25 cellular contexts compared by ENCODE assay signal in the genomic region with DNA sequence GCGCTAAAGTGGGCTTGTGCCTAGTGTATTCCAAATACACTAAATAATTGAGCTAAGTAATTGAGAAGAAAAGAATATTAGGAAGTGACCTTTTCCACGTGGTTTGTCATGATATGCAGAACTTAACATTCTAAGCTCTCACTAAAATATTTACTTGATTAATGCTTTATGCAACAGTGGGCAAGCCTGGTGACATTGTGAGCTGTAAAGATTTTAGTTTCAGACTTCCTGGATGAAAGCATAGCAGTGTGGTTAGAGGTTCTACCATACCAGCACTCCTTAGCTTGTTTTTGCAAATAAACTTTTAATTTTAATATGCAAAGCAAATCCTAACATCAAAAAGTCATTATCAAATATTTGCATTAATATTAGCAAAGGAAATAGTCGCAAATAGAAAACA.
"Had no signal": no experiment of that assay in that cellular context is flagged by ENCODE, and none has a peak within 500 bp of the region (broad histone marks: within the 10 kb centered on the region; RNA-seq: fewer than 3 reads in every experiment).

No MANE protein-coding gene starts in this region.

- FAIRE-seq: endothelial cell of umbilical vein, small intestine, TTC549 had no signal

- DNase-seq: activated CD4-positive, alpha-beta T cell treated with anti-CD3 and anti-CD28 coated beads for 4 hours; activated CD4-positive, alpha-beta T cell treated with anti-CD3 and anti-CD28 coated beads, Interleukin-2, amount 50 U/mL, for 4 hours; activated naive CD4-positive, alpha-beta T cell treated with Interleukin-2 at 50 U/mL for 16 hours; activated naive CD8-positive, alpha-beta T cell treated with anti-CD3 and anti-CD28 coated beads for 36 hours; activated T-cell treated with anti-CD3 and anti-CD28 coated beads for 4 hours; activated T-cell treated with anti-CD3 and anti-CD28 coated beads, Interleukin-2, amount 50 U/mL, for 72 hours; adrenal gland; aorta; brain microvascular endothelial cell; cortex of kidney; heart right ventricle; left ventricle myocardium inferior; mucosa of descending colon; nephron progenitor cell; sigmoid colon; small intestine; stimulated activated CD4-positive, alpha-beta T cell treated with anti-CD3 and anti-CD28 coated beads, Interleukin-4, amount 100 ng/mL, for 24 hours; stimulated activated naive CD8-positive, alpha-beta T cell treated with anti-CD3 and anti-CD28 coated beads, Interleukin-15, amount 100 ng/mL, for 72 hours; substantia nigra; T-helper 9 cell; thyroid gland; upper lobe of right lung had no signal

- ATAC-seq: activated T-cell treated with anti-CD3 and anti-CD28 coated beads, Interleukin-2, amount 50 U/mL, for 72 hours; heart right ventricle; mucosa of descending colon; stimulated activated effector memory CD8-positive, alpha-beta T cell treated with anti-CD3 and anti-CD28 coated beads, Interleukin-12 subunit alpha, Interleukin-12 subunit beta, amount 100 ng/mL, for 72 hours; stimulated activated naive CD8-positive, alpha-beta T cell treated with anti-CD3 and anti-CD28 coated beads, Interleukin-15, amount 100 ng/mL, for 72 hours; upper lobe of right lung had no signal
